In genomic region chr2:88099798-88100488, GRCh38 we compare ENCODE assay signal across 1 cellular context.
TF ChIP-seq lines count a peak whose summit lies in the region.

No MANE protein-coding gene starts in this region.

TF ChIP-seq in GM23338, 12 proteins besides CTCF, POLR2A, EP300 and RAD21 (continued from another document):
- TF ChIP-seq REST (IDR thresholded peaks at IDR 0.05; ENCODE audit: unreplicated experiment) (no peak), ZNF331 (CRISPR knock-in tag; IDR thresholded peaks at IDR 0.05; ENCODE audit: low read depth) (no peak), EZH2phosphoT487 (IDR thresholded peaks at IDR 0.05; ENCODE audit: unreplicated experiment) (no peak), CREB1 (CRISPR knock-in tag; IDR thresholded peaks at IDR 0.05; ENCODE audit: low read depth) (no peak), POLR2AphosphoS5 (IDR thresholded peaks at IDR 0.05; ENCODE audit: low read depth) (no peak)
- TF ChIP-seq, protein P1, sequence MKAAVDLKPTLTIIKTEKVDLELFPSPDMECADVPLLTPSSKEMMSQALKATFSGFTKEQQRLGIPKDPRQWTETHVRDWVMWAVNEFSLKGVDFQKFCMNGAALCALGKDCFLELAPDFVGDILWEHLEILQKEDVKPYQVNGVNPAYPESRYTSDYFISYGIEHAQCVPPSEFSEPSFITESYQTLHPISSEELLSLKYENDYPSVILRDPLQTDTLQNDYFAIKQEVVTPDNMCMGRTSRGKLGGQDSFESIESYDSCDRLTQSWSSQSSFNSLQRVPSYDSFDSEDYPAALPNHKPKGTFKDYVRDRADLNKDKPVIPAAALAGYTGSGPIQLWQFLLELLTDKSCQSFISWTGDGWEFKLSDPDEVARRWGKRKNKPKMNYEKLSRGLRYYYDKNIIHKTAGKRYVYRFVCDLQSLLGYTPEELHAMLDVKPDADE (IDR thresholded peaks at IDR 0.05): no peak
